In the genomic region with DNA sequence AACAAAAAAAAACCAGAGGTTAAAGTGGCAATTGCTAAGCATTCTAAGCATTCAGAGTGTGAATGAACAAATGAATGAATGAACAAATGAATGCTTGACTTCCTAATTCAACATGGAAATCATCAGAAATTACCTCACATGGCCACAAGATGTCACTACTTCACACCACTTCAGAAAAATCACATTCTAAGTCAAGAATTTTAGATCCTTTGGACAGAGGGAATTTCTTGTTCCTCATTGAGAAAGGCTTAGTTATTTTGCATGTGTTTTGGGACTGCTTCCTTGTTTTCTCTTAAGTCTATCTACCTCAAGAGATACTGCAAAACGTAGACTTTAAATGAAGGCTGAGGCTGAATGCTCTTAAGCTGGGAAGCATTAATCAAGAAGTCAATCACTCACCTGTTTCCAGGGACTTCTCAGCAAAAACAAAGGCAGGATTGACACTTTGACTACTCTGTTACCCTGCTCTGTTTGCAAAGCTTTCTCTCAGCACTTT, we compare ENCODE assay signal across 9 cellular contexts.
DNase-seq lines count a peak whose midpoint lies in the region; ATAC-seq and TF ChIP-seq lines count a peak whose summit lies in the region.
"Had no signal": no experiment of that assay in that cellular context is flagged by ENCODE, and none has a peak within 500 bp of the region (broad histone marks: within the 10 kb centered on the region; RNA-seq: fewer than 3 reads in every experiment).

No MANE protein-coding gene starts in this region.

- no peak for TF ChIP-seq POLR2A in NB4 (IDR thresholded peaks at IDR 0.05; ENCODE audit: extremely low read depth, insufficient read length)

- no peaks in the 10 kb centered on the region for H3K36me3 ChIP-seq in psoas muscle (ENCODE audit: insufficient read depth in 1 of 2, low read depth in 1 of 2)
- H3K36me3 ChIP-seq: SJSA1 had no signal

- H3K27me3 ChIP-seq in foreskin keratinocyte (no peaks in the 10 kb centered on the region), psoas muscle (ENCODE audit: insufficient read depth in 3 of 3, low read length in 2 of 3) (no peaks in the 10 kb centered on the region)
- H3K27me3 ChIP-seq: SJSA1 had no signal

- DNase-seq in COLO668 (lab: John Stamatoyannopoulos, UW; ENCODE audit: unreplicated experiment): peak; percentile 6
- peak; percentile 71 for DNase-seq in NB4 (ENCODE audit: low read depth)
- DNase-seq in SKM-1 treated with dmso at 0.1 percent for 144 hours (lab: John Stamatoyannopoulos, UW; ENCODE audit: unreplicated experiment): peak; percentile 54
- DNase-seq in foreskin keratinocyte: peak; percentile 12 to 44
- no peak for DNase-seq in psoas muscle
- no peak for DNase-seq in activated gamma-delta T cell treated with Interleukin-2 at 50 U/mL for 16 hours

- intact Hi-C loops in psoas muscle (cut with DNase I): loop anchor here (2.0 to 10.0 kb wide), 3 partner anchors 33 to 433 kb away; no protein-coding TSS in a partner anchor

- H3K4me1 ChIP-seq in foreskin keratinocyte (no peaks in the 10 kb centered on the region), psoas muscle (no peaks in the 10 kb centered on the region)
- H3K4me1 ChIP-seq: SJSA1 had no signal

- TF ChIP-seq CTCF in NB4 (IDR thresholded peaks at IDR 0.05; ENCODE audit: low read depth, low read length) (peak; percentile 38), foreskin keratinocyte (conservative IDR thresholded peaks at IDR 0.05) (peak; percentile 77), psoas muscle (IDR thresholded peaks at IDR 0.05) (peak; percentile 66)

- H3K4me3 ChIP-seq in NB4 (ENCODE audit: low read depth, low read length): no peak overlapping the region
- H3K4me3 ChIP-seq in psoas muscle: no peak overlapping the region
- H3K4me3 ChIP-seq: SJSA1 had no signal

- WGBS in psoas muscle, 3 donors: 13 to 21% (median 16%) methylated on average over 1 of the region's 1 CpG

- peaks cover 6% of the 10 kb centered on the region for H3K9me3 ChIP-seq in psoas muscle
- H3K9me3 ChIP-seq: SJSA1 had no signal

- H3K27ac ChIP-seq in foreskin keratinocyte (no peak overlapping the region), psoas muscle (no peak overlapping the region)
- H3K27ac ChIP-seq: SJSA1 had no signal

- ATAC-seq in GM19035 (IDR thresholded peaks at IDR 0.05; ENCODE audit: unreplicated experiment) (peak; percentile 50), foreskin keratinocyte (peak; percentile 67), psoas muscle (peak in 2 of 4 donors; percentile 37 to 72), HG03139 (IDR thresholded peaks at IDR 0.05; ENCODE audit: unreplicated experiment) (no peak)

Comparison
In these comparisons a context has a peak if more than half of its experiments do, and no peak if none do; other contexts are left out.
1. DNase-seq: peak in COLO668 (single experiment), NB4 (single experiment), SKM-1 treated with dmso at 0.1 percent for 144 hours (single experiment) and foreskin keratinocyte (2 of 2); none in psoas muscle (0 of 2) and activated gamma-delta T cell treated with Interleukin-2 at 50 U/mL for 16 hours (single experiment).
2. Peak in every context shown above with its lines, with median percentiles within 50 percentile points of each other: CTCF ChIP-seq.